In genomic region chr6:10202111-10202510, GRCh38 we compare ENCODE assay signal across 30 cellular contexts.
"Had no signal": no experiment of that assay in that cellular context is flagged by ENCODE, and none has a peak within 500 bp of the region (broad histone marks: within the 10 kb centered on the region; RNA-seq: fewer than 3 reads in every experiment).

No MANE protein-coding gene starts in this region.

- H3K27ac Mint-ChIP-seq: activated CD4-positive, alpha-beta memory T cell treated with anti-CD3 and anti-CD28 coated beads for 36 hours; activated CD4-positive, alpha-beta T cell treated with anti-CD3 and anti-CD28 coated beads, Interleukin-2, amount 10 ng/mL, durations not matched to agents 24 days and 14 days; activated naive CD4-positive, alpha-beta T cell treated with anti-CD3 and anti-CD28 coated beads, Interleukin-2, amount 10 ng/mL, durations not matched to agents 7 days and 5 days; activated naive CD8-positive, alpha-beta T cell treated with anti-CD3 and anti-CD28 coated beads, Interleukin-2, amount 10 ng/mL, durations not matched to agents 7 days and 5 days; activated T-helper 1 cell treated with anti-CD3 and anti-CD28 coated beads, Interleukin-12 subunit alpha, Interleukin-12 subunit beta, Interleukin-2, Interleukin-4 antibody, amounts not matched to agents 30 ng/mL and 10 ng/mL and 1 ng/mL, durations not matched to agents 14 hours and 24 hours and 36 hours; dendritic cell treated with granulocyte-macrophage colony-stimulating factor and Interleukin-4, amounts not matched to agents 40 ng/mL and 50 ng/mL, for 4 days; memory B cell; naive thymus-derived CD4-positive, alpha-beta T cell; progenitor cell of endocrine pancreas had no signal

- ATAC-seq: naive thymus-derived CD4-positive, alpha-beta T cell; right lobe of liver had no signal

- H3K27me3 Mint-ChIP-seq: activated CD4-positive, alpha-beta memory T cell treated with anti-CD3 and anti-CD28 coated beads for 36 hours; activated CD4-positive, alpha-beta T cell treated with anti-CD3 and anti-CD28 coated beads, Interleukin-2, amount 10 ng/mL, durations not matched to agents 24 days and 14 days; activated naive CD4-positive, alpha-beta T cell treated with anti-CD3 and anti-CD28 coated beads, Interleukin-2, amount 10 ng/mL, durations not matched to agents 7 days and 5 days; activated naive CD8-positive, alpha-beta T cell treated with anti-CD3 and anti-CD28 coated beads, Interleukin-2, amount 10 ng/mL, durations not matched to agents 7 days and 5 days; central memory CD8-positive, alpha-beta T cell; dendritic cell treated with granulocyte-macrophage colony-stimulating factor and Interleukin-4, amounts not matched to agents 40 ng/mL and 50 ng/mL, for 4 days had no signal

- H3K36me3 Mint-ChIP-seq: activated CD4-positive, alpha-beta memory T cell treated with anti-CD3 and anti-CD28 coated beads for 36 hours; activated naive CD4-positive, alpha-beta T cell treated with anti-CD3 and anti-CD28 coated beads, Interleukin-2, amount 10 ng/mL, durations not matched to agents 7 days and 5 days; activated naive CD8-positive, alpha-beta T cell treated with anti-CD3 and anti-CD28 coated beads, Interleukin-2, amount 10 ng/mL, durations not matched to agents 7 days and 5 days; memory B cell had no signal

- H3K9me3 Mint-ChIP-seq: activated CD4-positive, alpha-beta T cell treated with anti-CD3 and anti-CD28 coated beads, Interleukin-2, amount 10 ng/mL, durations not matched to agents 24 days and 14 days had no signal

- DNase-seq: activated CD4-positive, alpha-beta memory T cell treated with anti-CD3 and anti-CD28 coated beads for 36 hours; activated CD4-positive, alpha-beta T cell treated with anti-CD3 and anti-CD28 coated beads, Interleukin-2, amount 10 ng/mL, durations not matched to agents 24 days and 14 days; activated CD4-positive, CD25-positive, alpha-beta regulatory T cell treated with anti-CD3 and anti-CD28 coated beads, Interleukin-2, amount 50 U/mL, for 72 hours; activated CD8-positive, alpha-beta memory T cell treated with anti-CD3 and anti-CD28 coated beads, Interleukin-2, amount 50 U/mL, for 4 hours; activated effector memory CD4-positive, alpha-beta T cell treated with anti-CD3 and anti-CD28 coated beads, Interleukin-2, amount 50 U/mL, for 16 hours; activated naive CD4-positive, alpha-beta T cell treated with anti-CD3 and anti-CD28 coated beads, Interleukin-2, amount 10 ng/mL, durations not matched to agents 7 days and 5 days; activated naive CD8-positive, alpha-beta T cell treated with anti-CD3 and anti-CD28 coated beads, Interleukin-2, amount 10 ng/mL, durations not matched to agents 7 days and 5 days; activated T-cell treated with anti-CD3 and anti-CD28 coated beads, Interleukin-2, amount 50 U/mL, for 1 hour; amniotic stem cell; effector CD4-positive, alpha-beta T cell; erythroblast; head of caudate nucleus; hippocampal formation; midbrain; naive thymus-derived CD4-positive, alpha-beta T cell; ovary; right lobe of liver; stimulated activated CD4-positive, alpha-beta T cell treated with anti-CD3 and anti-CD28 coated beads, Interleukin-2, amount 100 ng/mL, for 48 hours; stimulated activated naive CD4-positive, alpha-beta T cell treated with Interleukin-2 at 50 U/mL for 16 hours; T1000; testis; transverse colon had no signal

- FAIRE-seq: astrocyte, endometrium, urothelium cell line had no signal

- H3K4me1 Mint-ChIP-seq: activated CD4-positive, alpha-beta T cell treated with anti-CD3 and anti-CD28 coated beads, Interleukin-2, amount 10 ng/mL, durations not matched to agents 24 days and 14 days; activated naive CD4-positive, alpha-beta T cell treated with anti-CD3 and anti-CD28 coated beads, Interleukin-2, amount 10 ng/mL, durations not matched to agents 7 days and 5 days; activated naive CD8-positive, alpha-beta T cell treated with anti-CD3 and anti-CD28 coated beads, Interleukin-2, amount 10 ng/mL, durations not matched to agents 7 days and 5 days; central memory CD8-positive, alpha-beta T cell; memory B cell; naive thymus-derived CD4-positive, alpha-beta T cell had no signal

- H3K9me3 ChIP-seq: ovary, right lobe of liver, testis, transverse colon had no signal

- H3K4me3 ChIP-seq: ovary, right lobe of liver, testis, transverse colon had no signal

- H3K36me3 ChIP-seq: ovary, right lobe of liver, transverse colon had no signal

- H3K4me1 ChIP-seq: right lobe of liver, testis, transverse colon had no signal

- H3K27ac ChIP-seq: ovary, right lobe of liver, testis, transverse colon had no signal

- H3K4me3 Mint-ChIP-seq: activated CD4-positive, alpha-beta memory T cell treated with anti-CD3 and anti-CD28 coated beads for 36 hours; activated CD4-positive, alpha-beta T cell treated with anti-CD3 and anti-CD28 coated beads, Interleukin-2, amount 10 ng/mL, durations not matched to agents 24 days and 14 days; activated naive CD4-positive, alpha-beta T cell treated with anti-CD3 and anti-CD28 coated beads, Interleukin-2, amount 10 ng/mL, durations not matched to agents 7 days and 5 days; activated naive CD8-positive, alpha-beta T cell treated with anti-CD3 and anti-CD28 coated beads, Interleukin-2, amount 10 ng/mL, durations not matched to agents 7 days and 5 days; activated T-helper 1 cell treated with anti-CD3 and anti-CD28 coated beads, Interleukin-12 subunit alpha, Interleukin-12 subunit beta, Interleukin-2, Interleukin-4 antibody, amounts not matched to agents 30 ng/mL and 10 ng/mL and 1 ng/mL, durations not matched to agents 14 hours and 24 hours and 36 hours; central memory CD8-positive, alpha-beta T cell; dendritic cell treated with granulocyte-macrophage colony-stimulating factor and Interleukin-4, amounts not matched to agents 40 ng/mL and 50 ng/mL, for 4 days; memory B cell; naive thymus-derived CD4-positive, alpha-beta T cell had no signal

- H3K27me3 ChIP-seq: ovary, right lobe of liver, testis, transverse colon had no signal
